ENCODE assay signal across 18 cellular contexts in genomic region chr21:37873655-37874054, GRCh38. TPM values are rescaled to one million over a fixed set of nuclear protein-coding genes. Genes with fewer than 3 reads are reported as not detected.
A peak's percentile ranks its signal among the peaks of the same experiment; 100 is the strongest.
DNase-seq lines count a peak whose midpoint lies in the region; FAIRE-seq and TF ChIP-seq lines count a peak whose summit lies in the region.
"Had no signal": no experiment of that assay in that cellular context is flagged by ENCODE, and none has a peak within 500 bp of the region (broad histone marks: within the 10 kb centered on the region; RNA-seq: fewer than 3 reads in every experiment).

No MANE protein-coding gene starts in this region.

- peak; percentile 30 for TF ChIP-seq CTCF in AG04449 (IDR thresholded peaks at IDR 0.05; ENCODE audit: insufficient read depth, low read length, missing control alignments)
- peak; percentile 29 for TF ChIP-seq CTCF in astrocyte of the spinal cord (IDR thresholded peaks at IDR 0.05; ENCODE audit: low read depth, low read length)
- TF ChIP-seq CTCF in keratinocyte (optimal IDR thresholded peaks at IDR 0.05 in 1 of 3, IDR thresholded peaks at IDR 0.05 in 1 of 3, conservative IDR thresholded peaks at IDR 0.05 in 1 of 3; ENCODE audit: extremely low read depth in 1 of 3, insufficient read depth in 2 of 3, low read length in 3 of 3) = peak; percentile 18 to 47 (median 23)
- TF ChIP-seq CTCF in GM13976 (IDR thresholded peaks at IDR 0.05; ENCODE audit: borderline replicate concordance, control extremely low read depth, extremely low read depth, insufficient read depth, missing control alignments) = no peak

- H2AFZ ChIP-seq in keratinocyte (ENCODE audit: control insufficient read depth, low read length) = no peak overlapping the region

- no peak overlapping the region for H3K4me2 ChIP-seq in keratinocyte (ENCODE audit: control insufficient read depth, extremely low read depth, insufficient read depth, low read depth, low read length)

- no peaks in the 10 kb centered on the region for H3K9me1 ChIP-seq in keratinocyte (ENCODE audit: control insufficient read depth, extremely low read depth, insufficient read depth, low read length)

- no peak overlapping the region for H3K27ac ChIP-seq in keratinocyte (ENCODE audit: control insufficient read depth, insufficient read depth, low read length)
- H3K27ac ChIP-seq: adrenal gland, esophagus squamous epithelium, skin epidermis, uterus had no signal

- DNase-seq in AG04449 (ENCODE audit: low read depth, low spot score) (no peak), HT1080 (ENCODE audit: low read depth) (peak; percentile 12), astrocyte of the spinal cord (ENCODE audit: low read depth, low spot score) (no peak), keratinocyte (ENCODE audit: low read depth, low spot score) (no peak), OCI-M1 (lab: John Stamatoyannopoulos, UW) (no peak), RPMI8226 (no peak), GM13976 (ENCODE audit: low spot score) (no peak), NCI-H1436 treated with DMSO at 0.1 percent for 48 hours (lab: John Stamatoyannopoulos, UW) (no peak)
- DNase-seq: activated CD4-positive, alpha-beta T cell treated with anti-CD3 and anti-CD28 coated beads, Interleukin-2, amount 10 ng/mL, durations not matched to agents 24 days and 14 days; adrenal gland; cortex of kidney; DMS153; esophagus squamous epithelium; NCI-H1417 treated with DMSO at 0.1 percent for 48 hours; stimulated activated naive CD4-positive, alpha-beta T cell treated with Interleukin-2 at 50 U/mL for 16 hours; uterus had no signal

- H3K36me3 ChIP-seq in keratinocyte (ENCODE audit: control insufficient read depth in 2 of 2, extremely low read depth in 1 of 2, insufficient read depth in 2 of 2, low read length in 2 of 2) = no peaks in the 10 kb centered on the region
- H3K36me3 ChIP-seq: adrenal gland, esophagus squamous epithelium, uterus had no signal

- no peak overlapping the region for H3K9ac ChIP-seq in keratinocyte (ENCODE audit: control insufficient read depth, extremely low read depth, insufficient read depth, low read length)

- no peaks in the 10 kb centered on the region for H3K79me2 ChIP-seq in keratinocyte (ENCODE audit: control insufficient read depth, insufficient read depth, low read length)

- FAIRE-seq in keratinocyte (lab: Jason Lieb, UNC) = no peak
- FAIRE-seq: RCC 7860 had no signal

- H3K4me3 ChIP-seq in AG04449 (ENCODE audit: low read depth, low read length) = no peak overlapping the region
- H3K4me3 ChIP-seq in astrocyte of the spinal cord (ENCODE audit: low read depth, low read length) = no peak overlapping the region
- no peak overlapping the region for H3K4me3 ChIP-seq in keratinocyte (ENCODE audit: control insufficient read depth in 2 of 3, extremely low read depth in 1 of 3, insufficient read depth in 2 of 3, low read depth in 1 of 3, low read length in 3 of 3)
- H3K4me3 ChIP-seq: adrenal gland, esophagus squamous epithelium, skin epidermis, uterus had no signal

- H4K20me1 ChIP-seq in keratinocyte (ENCODE audit: control insufficient read depth, extremely low read depth, insufficient read depth, low read length) = no peaks in the 10 kb centered on the region

- H3K4me1 ChIP-seq in keratinocyte (ENCODE audit: control insufficient read depth, extremely low read depth, insufficient read depth, low read length) = peaks cover 39% of the 10 kb centered on the region
- H3K4me1 ChIP-seq: adrenal gland, esophagus squamous epithelium, uterus had no signal

- no peaks in the 10 kb centered on the region for H3K9me3 ChIP-seq in keratinocyte (ENCODE audit: control insufficient read depth, low read depth, low read length)
- H3K9me3 ChIP-seq: adrenal gland, esophagus squamous epithelium, uterus had no signal

- no peaks in the 10 kb centered on the region for H3K27me3 ChIP-seq in keratinocyte (ENCODE audit: control insufficient read depth, extremely low read depth, insufficient read depth, low read length)
- H3K27me3 ChIP-seq: adrenal gland, uterus had no signal

- in situ Hi-C loops in astrocyte of the spinal cord (cut with HindIII; ENCODE audit: low sequenced_read_pairs) (no loop called here), GM13976 (cut with MboI; ENCODE audit: low sequenced_read_pairs, unreplicated experiment) (no loop called here)

- dilution Hi-C loops in keratinocyte (cut with MboI; ENCODE audit: extremely low pct_ligation_motif_present, low sequenced_read_pairs) = no loop called here

- CTCF ChIA-PET in AG04449 (lab: Yijun Ruan, JAX) = interaction anchor here (0.8 to 5.8 kb wide), 7 partner anchors 9 to 161 kb away, joined by 3 to 29 read pairs (median 3); no protein-coding TSS in a partner anchor

- POLR2A ChIA-PET in AG04449 (lab: Yijun Ruan, JAX) = no interaction called here

RNA-seq across cellular contexts. Expression of gene KCNJ6, which starts 42.6 kb away (rescaled TPM):
- not detected in 2 replicates for total RNA-seq in HT1080 (2014; rRNA removed; shearing (Covaris generic))
- polyA plus RNA-seq in HT1080 (2015; cell fraction: cytosol; rRNA removed) = 0.03 TPM in 1 of 2 replicates, not detected in the other
- not detected in 2 replicates for polyA plus RNA-seq in HT1080 (2015; cell fraction: nucleus; rRNA removed)
- not detected in 3 replicates for polyA plus RNA-seq in keratinocyte
- not detected for polyA plus RNA-seq in keratinocyte (2011; ENCODE audit: low read depth)
- not detected in 2 replicates for polyA plus RNA-seq in keratinocyte (2011; cell fraction: cytosol; rRNA removed)
- polyA plus RNA-seq in keratinocyte (2011; cell fraction: nucleus; rRNA removed) = not detected in 2 replicates
- polyA plus RNA-seq in keratinocyte (2012; ENCODE audit: low replicate concordance) = not detected in 2 replicates
- polyA minus RNA-seq in keratinocyte = not detected in 3 replicates
- polyA minus RNA-seq in keratinocyte (2011; cell fraction: cytosol; rRNA and poly(A)+ RNA removed) = not detected
- not detected in 2 replicates for polyA minus RNA-seq in keratinocyte (2011; cell fraction: nucleus; rRNA and poly(A)+ RNA removed)
- total RNA-seq: activated CD4-positive, alpha-beta T cell treated with anti-CD3 and anti-CD28 coated beads, Interleukin-2, amount 10 ng/mL, durations not matched to agents 24 days and 14 days; esophagus squamous epithelium had no signal
